10 cellular contexts compared by ENCODE assay signal in genomic region chr9:4238522-4238921, GRCh38.
DNase-seq lines count a peak whose midpoint lies in the region; TF ChIP-seq lines count a peak whose summit lies in the region.
"Had no signal": no experiment of that assay in that cellular context is flagged by ENCODE, and none has a peak within 500 bp of the region (broad histone marks: within the 10 kb centered on the region; RNA-seq: fewer than 3 reads in every experiment).

No MANE protein-coding gene starts in this region.

- no peak overlapping the region for H2AFZ ChIP-seq in hepatocyte

- peak overlapping the region; percentile 90 for H3K27ac Mint-ChIP-seq in activated naive CD4-positive, alpha-beta T cell treated with anti-CD3 and anti-CD28 coated beads, Interleukin-2, amount 50 U/mL, for 24 hours
- H3K27ac Mint-ChIP-seq in activated T-helper 2 cell treated with anti-CD3 and anti-CD28 coated beads, Interferon-gamma antibody, Interleukin-2, Interleukin-4, amounts not matched to agents 10 μg/mL and 5 μg/mL and 100 μg/mL, durations not matched to agents 14 hours and 24 hours and 36 hours: peak overlapping the region; percentile 11

- H3K4me3 Mint-ChIP-seq in activated naive CD4-positive, alpha-beta T cell treated with anti-CD3 and anti-CD28 coated beads, Interleukin-2, amount 50 U/mL, for 24 hours: peak overlapping the region; percentile 79
- H3K4me3 Mint-ChIP-seq in activated T-helper 2 cell treated with anti-CD3 and anti-CD28 coated beads, Interferon-gamma antibody, Interleukin-2, Interleukin-4, amounts not matched to agents 10 μg/mL and 5 μg/mL and 100 μg/mL, durations not matched to agents 14 hours and 24 hours and 36 hours (ENCODE audit: low read depth): no peak overlapping the region

- H3K27ac ChIP-seq in hepatocyte: peak overlapping the region; percentile 27
- H3K27ac ChIP-seq in tibial artery: peak overlapping the region; percentile 62 to 70
- H3K27ac ChIP-seq: SJCRH30 had no signal

- H3K9me3 Mint-ChIP-seq in activated naive CD4-positive, alpha-beta T cell treated with anti-CD3 and anti-CD28 coated beads, Interleukin-2, amount 50 U/mL, for 24 hours: no peaks in the 10 kb centered on the region
- peaks cover 5% of the 10 kb centered on the region for H3K9me3 Mint-ChIP-seq in activated T-helper 2 cell treated with anti-CD3 and anti-CD28 coated beads, Interferon-gamma antibody, Interleukin-2, Interleukin-4, amounts not matched to agents 10 μg/mL and 5 μg/mL and 100 μg/mL, durations not matched to agents 14 hours and 24 hours and 36 hours

- POLR2A ChIA-PET in HEK293T (lab: Yijun Ruan, JAX): no interaction called here

- DNase-seq in activated naive CD4-positive, alpha-beta T cell (lab: John Stamatoyannopoulos, UW): no peak
- DNase-seq in activated T-helper 2 cell treated with anti-CD3 and anti-CD28 coated beads, Interferon-gamma antibody, Interleukin-2, Interleukin-4, amounts not matched to agents 10 μg/mL and 5 μg/mL and 100 μg/mL, durations not matched to agents 14 hours and 24 hours and 36 hours (ENCODE audit: low spot score): no peak
- DNase-seq in hepatocyte (ENCODE audit: low spot score): no peak
- no peak for DNase-seq in tibial artery
- no peak for DNase-seq in NCI-H2196 treated with DMSO at 0.1 percent for 48 hours (lab: John Stamatoyannopoulos, UW; ENCODE audit: unreplicated experiment)
- no peak for DNase-seq in HEK293T (ENCODE audit: extremely low spot score)
- no peak for DNase-seq in DMS53 treated with DMSO at 0.1 percent for 48 hours (lab: John Stamatoyannopoulos, UW; ENCODE audit: unreplicated experiment)
- DNase-seq: NCI-H1436, SJCRH30 had no signal

- CTCF ChIA-PET in HEK293T (lab: Yijun Ruan, JAX): no interaction called here

- intact Hi-C loops in activated T-helper 2 cell treated with anti-CD3 and anti-CD28 coated beads, Interferon-gamma antibody, Interleukin-2, Interleukin-4, amounts not matched to agents 10 μg/mL and 5 μg/mL and 100 μg/mL, durations not matched to agents 14 hours and 24 hours and 36 hours (cut with micrococcal nuclease): no loop called here
- intact Hi-C loops in tibial artery (cut with DNase I; ENCODE audit: low total_unique reads): no loop called here

- no peaks in the 10 kb centered on the region for H3K9me3 ChIP-seq in hepatocyte (ENCODE audit: low read depth)
- no peaks in the 10 kb centered on the region for H3K9me3 ChIP-seq in tibial artery
- H3K9me3 ChIP-seq: SJCRH30 had no signal

- no peak for TF ChIP-seq CTCF in hepatocyte (IDR thresholded peaks at IDR 0.05; ENCODE audit: poor library complexity)
- TF ChIP-seq CTCF in tibial artery (IDR thresholded peaks at IDR 0.05): no peak

- no peak overlapping the region for H3K4me2 ChIP-seq in hepatocyte

- H3K36me3 Mint-ChIP-seq in activated naive CD4-positive, alpha-beta T cell treated with anti-CD3 and anti-CD28 coated beads, Interleukin-2, amount 50 U/mL, for 24 hours: no peaks in the 10 kb centered on the region
- peaks cover 4% of the 10 kb centered on the region for H3K36me3 Mint-ChIP-seq in activated T-helper 2 cell treated with anti-CD3 and anti-CD28 coated beads, Interferon-gamma antibody, Interleukin-2, Interleukin-4, amounts not matched to agents 10 μg/mL and 5 μg/mL and 100 μg/mL, durations not matched to agents 14 hours and 24 hours and 36 hours (ENCODE audit: low read depth)

- peaks cover 48% of the 10 kb centered on the region for H3K4me1 Mint-ChIP-seq in activated naive CD4-positive, alpha-beta T cell treated with anti-CD3 and anti-CD28 coated beads, Interleukin-2, amount 50 U/mL, for 24 hours
- peaks cover 22% of the 10 kb centered on the region for H3K4me1 Mint-ChIP-seq in activated T-helper 2 cell treated with anti-CD3 and anti-CD28 coated beads, Interferon-gamma antibody, Interleukin-2, Interleukin-4, amounts not matched to agents 10 μg/mL and 5 μg/mL and 100 μg/mL, durations not matched to agents 14 hours and 24 hours and 36 hours (ENCODE audit: low read depth)

- H3K27me3 ChIP-seq in hepatocyte: no peaks in the 10 kb centered on the region
- no peaks in the 10 kb centered on the region for H3K27me3 ChIP-seq in tibial artery
- H3K27me3 ChIP-seq: SJCRH30 had no signal

- no peaks in the 10 kb centered on the region for H3K27me3 Mint-ChIP-seq in activated naive CD4-positive, alpha-beta T cell treated with anti-CD3 and anti-CD28 coated beads, Interleukin-2, amount 50 U/mL, for 24 hours
- H3K27me3 Mint-ChIP-seq in activated T-helper 2 cell treated with anti-CD3 and anti-CD28 coated beads, Interferon-gamma antibody, Interleukin-2, Interleukin-4, amounts not matched to agents 10 μg/mL and 5 μg/mL and 100 μg/mL, durations not matched to agents 14 hours and 24 hours and 36 hours (ENCODE audit: low read depth): no peaks in the 10 kb centered on the region

- no peaks in the 10 kb centered on the region for H4K20me1 ChIP-seq in hepatocyte (ENCODE audit: insufficient read depth, poor library complexity, severe bottlenecking)

- no peak overlapping the region for H3K4me3 ChIP-seq in hepatocyte
- no peak overlapping the region for H3K4me3 ChIP-seq in tibial artery
- H3K4me3 ChIP-seq: SJCRH30 had no signal

- H3K36me3 ChIP-seq in hepatocyte (replicated peaks; ENCODE audit: insufficient read depth, low read depth): no peaks in the 10 kb centered on the region
- H3K36me3 ChIP-seq in tibial artery: no peaks in the 10 kb centered on the region
- H3K36me3 ChIP-seq: SJCRH30 had no signal

- H3K4me1 ChIP-seq in hepatocyte (ENCODE audit: insufficient read depth): peaks cover 6% of the 10 kb centered on the region
- peaks cover 0 to 41% (median 2%) of the 10 kb centered on the region in 4 donors for H3K4me1 ChIP-seq in tibial artery

- H3K9me2 ChIP-seq in hepatocyte (replicated peaks; ENCODE audit: insufficient read depth): no peaks in the 10 kb centered on the region

- H3K79me2 ChIP-seq in hepatocyte: peaks cover 2% of the 10 kb centered on the region

- 62% methylated on average over 4 of the region's 4 CpGs for WGBS in hepatocyte (ENCODE audit: low lambda C conversion rate, missing lambda C conversion rate)

TF ChIP-seq in HEK293T, 16 proteins besides CTCF, POLR2A, EP300 and RAD21:
- no peak for TF ChIP-seq SP1 (IDR thresholded peaks at IDR 0.05)
- no peak for TF ChIP-seq HDGF (IDR thresholded peaks at IDR 0.05; ENCODE audit: borderline replicate concordance)
- no peak for TF ChIP-seq ARNT (IDR thresholded peaks at IDR 0.05)
- TF ChIP-seq FOXM1 (IDR thresholded peaks at IDR 0.05; ENCODE audit: borderline replicate concordance): no peak
- TF ChIP-seq PKNOX1 (IDR thresholded peaks at IDR 0.05): no peak
- TF ChIP-seq L3MBTL2 (conservative IDR thresholded peaks at IDR 0.05): no peak
- TF ChIP-seq FOXK2 (IDR thresholded peaks at IDR 0.05): no peak
- TF ChIP-seq CTBP1 (IDR thresholded peaks at IDR 0.05; ENCODE audit: borderline replicate concordance): no peak
